In the genomic region with DNA sequence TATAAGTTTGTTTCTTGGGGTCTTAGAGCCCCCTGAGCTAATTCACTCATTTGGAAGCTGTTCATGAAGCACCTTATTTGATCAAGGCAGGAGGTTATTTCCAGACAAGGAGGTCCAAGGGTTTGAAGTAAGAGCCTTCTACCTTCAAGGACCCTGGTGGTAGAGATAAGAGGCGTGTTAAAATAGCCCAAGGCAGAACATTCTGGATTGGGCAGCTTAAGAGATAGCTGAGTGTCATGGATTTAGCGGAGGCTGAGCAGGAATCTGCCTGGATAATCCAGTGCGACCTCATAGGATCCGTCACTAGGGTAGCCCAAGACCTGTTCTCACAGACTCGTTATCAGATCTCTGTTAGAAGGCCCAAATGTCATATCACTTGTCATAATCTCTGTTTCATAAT, we compare ENCODE assay signal across 1 cellular context.
TF ChIP-seq lines count a peak whose summit lies in the region.

No MANE protein-coding gene starts in this region.

TF ChIP-seq in GM23338, 12 proteins besides CTCF, POLR2A, EP300 and RAD21 (continued from another document):
- TF ChIP-seq ZNF462 (CRISPR knock-in tag; IDR thresholded peaks at IDR 0.05), result no peak
- TF ChIP-seq, protein P1, sequence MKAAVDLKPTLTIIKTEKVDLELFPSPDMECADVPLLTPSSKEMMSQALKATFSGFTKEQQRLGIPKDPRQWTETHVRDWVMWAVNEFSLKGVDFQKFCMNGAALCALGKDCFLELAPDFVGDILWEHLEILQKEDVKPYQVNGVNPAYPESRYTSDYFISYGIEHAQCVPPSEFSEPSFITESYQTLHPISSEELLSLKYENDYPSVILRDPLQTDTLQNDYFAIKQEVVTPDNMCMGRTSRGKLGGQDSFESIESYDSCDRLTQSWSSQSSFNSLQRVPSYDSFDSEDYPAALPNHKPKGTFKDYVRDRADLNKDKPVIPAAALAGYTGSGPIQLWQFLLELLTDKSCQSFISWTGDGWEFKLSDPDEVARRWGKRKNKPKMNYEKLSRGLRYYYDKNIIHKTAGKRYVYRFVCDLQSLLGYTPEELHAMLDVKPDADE (IDR thresholded peaks at IDR 0.05), result no peak
- TF ChIP-seq, protein P2, sequence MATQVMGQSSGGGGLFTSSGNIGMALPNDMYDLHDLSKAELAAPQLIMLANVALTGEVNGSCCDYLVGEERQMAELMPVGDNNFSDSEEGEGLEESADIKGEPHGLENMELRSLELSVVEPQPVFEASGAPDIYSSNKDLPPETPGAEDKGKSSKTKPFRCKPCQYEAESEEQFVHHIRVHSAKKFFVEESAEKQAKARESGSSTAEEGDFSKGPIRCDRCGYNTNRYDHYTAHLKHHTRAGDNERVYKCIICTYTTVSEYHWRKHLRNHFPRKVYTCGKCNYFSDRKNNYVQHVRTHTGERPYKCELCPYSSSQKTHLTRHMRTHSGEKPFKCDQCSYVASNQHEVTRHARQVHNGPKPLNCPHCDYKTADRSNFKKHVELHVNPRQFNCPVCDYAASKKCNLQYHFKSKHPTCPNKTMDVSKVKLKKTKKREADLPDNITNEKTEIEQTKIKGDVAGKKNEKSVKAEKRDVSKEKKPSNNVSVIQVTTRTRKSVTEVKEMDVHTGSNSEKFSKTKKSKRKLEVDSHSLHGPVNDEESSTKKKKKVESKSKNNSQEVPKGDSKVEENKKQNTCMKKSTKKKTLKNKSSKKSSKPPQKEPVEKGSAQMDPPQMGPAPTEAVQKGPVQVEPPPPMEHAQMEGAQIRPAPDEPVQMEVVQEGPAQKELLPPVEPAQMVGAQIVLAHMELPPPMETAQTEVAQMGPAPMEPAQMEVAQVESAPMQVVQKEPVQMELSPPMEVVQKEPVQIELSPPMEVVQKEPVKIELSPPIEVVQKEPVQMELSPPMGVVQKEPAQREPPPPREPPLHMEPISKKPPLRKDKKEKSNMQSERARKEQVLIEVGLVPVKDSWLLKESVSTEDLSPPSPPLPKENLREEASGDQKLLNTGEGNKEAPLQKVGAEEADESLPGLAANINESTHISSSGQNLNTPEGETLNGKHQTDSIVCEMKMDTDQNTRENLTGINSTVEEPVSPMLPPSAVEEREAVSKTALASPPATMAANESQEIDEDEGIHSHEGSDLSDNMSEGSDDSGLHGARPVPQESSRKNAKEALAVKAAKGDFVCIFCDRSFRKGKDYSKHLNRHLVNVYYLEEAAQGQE (IDR thresholded peaks at IDR 0.05; ENCODE audit: unreplicated experiment), result no peak
- TF ChIP-seq NANOG (IDR thresholded peaks at IDR 0.05; ENCODE audit: borderline replicate concordance), result no peak
- no peak for TF ChIP-seq JUNB (IDR thresholded peaks at IDR 0.05; ENCODE audit: unreplicated experiment)
- TF ChIP-seq STAT1 (IDR thresholded peaks at IDR 0.05; ENCODE audit: unreplicated experiment), result no peak
- no peak for TF ChIP-seq EZH2phosphoT487 (IDR thresholded peaks at IDR 0.05; ENCODE audit: unreplicated experiment)
- TF ChIP-seq CREB1 (CRISPR knock-in tag; IDR thresholded peaks at IDR 0.05; ENCODE audit: low read depth), result no peak
